ENCODE assay signal across 16 cellular contexts in the genomic region with DNA sequence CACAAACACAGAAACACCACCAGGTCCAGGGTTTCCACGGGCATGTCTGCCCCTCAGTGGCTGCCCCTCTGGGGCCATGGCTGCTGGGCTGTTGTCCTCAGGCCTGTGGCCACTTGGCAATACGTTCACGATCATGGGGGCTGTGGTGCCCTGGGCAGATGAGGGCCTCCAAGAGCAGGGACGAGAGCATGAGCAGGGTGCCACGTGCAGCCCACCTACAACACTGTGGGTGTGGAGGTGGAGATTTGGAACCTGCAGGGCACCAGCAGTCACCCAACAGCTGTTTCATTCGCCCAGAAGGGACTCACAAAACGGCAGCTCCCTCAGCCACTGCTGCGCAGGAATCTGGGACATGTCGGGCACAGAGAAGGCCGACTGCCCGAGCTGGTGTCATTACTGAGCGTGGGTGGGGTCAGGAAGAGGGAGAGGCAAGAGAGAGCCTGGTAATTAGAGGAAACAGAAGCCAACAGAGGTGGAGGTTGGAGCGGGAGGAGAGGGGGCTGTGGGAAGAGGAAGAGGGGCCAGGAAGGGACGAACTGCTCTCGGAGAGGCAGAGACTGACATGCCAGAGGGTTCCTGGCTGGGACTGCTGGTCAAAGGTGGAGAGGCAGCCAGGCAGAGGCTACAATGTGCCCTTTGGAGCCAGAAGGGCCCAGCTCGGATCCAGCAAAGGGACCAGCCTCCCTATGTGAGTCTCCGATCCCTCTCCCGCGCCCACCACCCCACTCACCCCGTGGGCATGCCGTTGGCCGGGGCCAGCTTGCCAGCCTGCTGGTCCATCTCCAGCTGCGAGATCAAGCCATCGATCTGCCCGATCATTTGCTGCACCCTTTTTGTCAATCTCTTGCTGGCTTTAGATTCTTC. TPM values are rescaled to one million over a fixed set of nuclear protein-coding genes. Genes with fewer than 3 reads are reported as not detected.
A peak's percentile ranks its signal among the peaks of the same experiment; 100 is the strongest.
DNase-seq lines count a peak whose midpoint lies in the region; ATAC-seq and TF ChIP-seq lines count a peak whose summit lies in the region.
"Had no signal": no experiment of that assay in that cellular context is flagged by ENCODE, and none has a peak within 500 bp of the region (broad histone marks: within the 10 kb centered on the region; RNA-seq: fewer than 3 reads in every experiment).

No MANE protein-coding gene starts in this region.

- no peaks in the 10 kb centered on the region for H3K4me1 ChIP-seq in right cardiac atrium (ENCODE audit: control insufficient read depth, insufficient read depth, low read length)
- H3K4me1 ChIP-seq in right lobe of liver: peaks cover 0 to 16% (median 0%) of the 10 kb centered on the region in 4 donors
- H3K4me1 ChIP-seq: Caco-2, HAP-1 had no signal

- H3K27me3 ChIP-seq in right cardiac atrium (ENCODE audit: control insufficient read depth, insufficient read depth) (no peaks in the 10 kb centered on the region), right lobe of liver (no peaks in the 10 kb centered on the region)
- H3K27me3 ChIP-seq: BLaER1 had no signal

- peaks cover 0 to 47% (median 23%) of the 10 kb centered on the region in 4 donors for H3K36me3 ChIP-seq in right lobe of liver

- TF ChIP-seq CTCF in right lobe of liver (IDR thresholded peaks at IDR 0.05): no peak

- peak in 2 of 3 donors; percentile 30 to 41 for DNase-seq in right cardiac atrium
- DNase-seq in left ventricle myocardium superior: no peak
- no peak for DNase-seq in left colon
- peak in 2 of 3 donors; percentile 46 to 82 for DNase-seq in right lobe of liver
- DNase-seq in head of caudate nucleus: no peak
- DNase-seq: 8988T; AML-193; Caco-2; CD8-positive, alpha-beta memory T cell; GF-D8; GOT3; HFFc6 had no signal

- ATAC-seq in right cardiac atrium (no peak), left ventricle myocardium superior (no peak), left colon (peak; percentile 83), right lobe of liver (peak; percentile 76 to 93 (median 89)), esophagus mucosa (no peak), HG03565 (IDR thresholded peaks at IDR 0.05; ENCODE audit: unreplicated experiment) (no peak)

- TF ChIP-seq POLR2A in right lobe of liver (IDR thresholded peaks at IDR 0.05): no peak

- H3K4me3 ChIP-seq in right cardiac atrium (ENCODE audit: low read length) (no peak overlapping the region), right lobe of liver (no peak overlapping the region)
- H3K4me3 ChIP-seq: BLaER1, HAP-1 had no signal

- 87% methylated on average over 25 of the region's 25 CpGs for WGBS in right cardiac atrium
- 44% methylated on average over 10 of the region's 25 CpGs for WGBS in right lobe of liver (ENCODE audit: insufficient coverage, low coverage, low lambda C conversion rate, missing lambda C conversion rate)

- intact Hi-C loops in right cardiac atrium (cut with DNase I) (loop anchor here in 2 of 4 donors (10.0 kb wide), 2 partner anchors 79 to 89 kb away; no protein-coding TSS in a partner anchor), left ventricle myocardium superior (cut with micrococcal nuclease) (loop anchor here (10.0 kb wide), 1 partner anchor 71 kb away; no protein-coding TSS in a partner anchor), left colon (cut with DNase I, micrococcal nuclease) (no loop called here), right lobe of liver (cut with DNase I) (no loop called here), head of caudate nucleus (cut with DNase I) (no loop called here)

- H3K27ac ChIP-seq in right cardiac atrium (ENCODE audit: low read length) (no peak overlapping the region), right lobe of liver (peak overlapping the region in 1 of 3 donors; percentile 15)
- H3K27ac ChIP-seq: BLaER1 had no signal

- H3K9me3 ChIP-seq in right cardiac atrium (ENCODE audit: control insufficient read depth, low read length): no peaks in the 10 kb centered on the region
- no peaks in the 10 kb centered on the region for H3K9me3 ChIP-seq in right lobe of liver
- H3K9me3 ChIP-seq: BLaER1, Caco-2, HAP-1 had no signal

RNA-seq across cellular contexts. Expression of a gene that starts 23.1 kb away (rescaled TPM):
- total RNA-seq in right cardiac atrium (10 to 100 TPM in 1 of 4 donors, 1 to 10 TPM in 3; 6.4 to 17.5 (median 8.8) TPM), left ventricle myocardium superior (1.7 TPM), left colon (10 to 100 TPM; 46.5 to 57.4 TPM), right lobe of liver (10 to 100 TPM; 14.3 to 30.0 (median 25.7) TPM), esophagus mucosa (150 TPM)
- 4.5 TPM for polyA plus RNA-seq in right cardiac atrium
- polyA plus RNA-seq: CD8-positive, alpha-beta memory T cell had no signal

RNA-seq across cellular contexts. Expression of a gene that starts 39.7 kb away (rescaled TPM):
- 10 to 100 TPM; 36.2 to 41.7 (median 38.4) TPM for total RNA-seq in right cardiac atrium
- 19.3 TPM for polyA plus RNA-seq in right cardiac atrium
- total RNA-seq in left ventricle myocardium superior: 46.2 TPM
- 100 to 1,000 TPM; 112 to 160 TPM for total RNA-seq in left colon
- total RNA-seq in right lobe of liver: 10 to 100 TPM; 18.1 to 31.0 (median 25.6) TPM
- 55.0 TPM for total RNA-seq in esophagus mucosa

RNA-seq across cellular contexts. Expression of a gene that starts 55.0 kb away (rescaled TPM):
- total RNA-seq in right cardiac atrium (10 to 100 TPM; 44.4 to 52.0 (median 46.6) TPM), left ventricle myocardium superior (45.3 TPM), left colon (100 to 1,000 TPM in 1 of 2 donors, 10 to 100 TPM in 1; 64.5 to 115 TPM), right lobe of liver (10 to 100 TPM; 11.4 to 19.4 (median 14.0) TPM), esophagus mucosa (42.7 TPM)
- 10.8 TPM for polyA plus RNA-seq in right cardiac atrium

Comparison
In these comparisons a context has a peak if more than half of its experiments do, and no peak if none do; other contexts are left out.
1. DNase-seq: peak in right cardiac atrium (2 of 3) and right lobe of liver (2 of 3); none in left ventricle myocardium superior (single experiment), left colon (0 of 2) and head of caudate nucleus (0 of 42).
2. ATAC-seq: peak in left colon (single experiment) and right lobe of liver (4 of 4); none in right cardiac atrium (0 of 2), left ventricle myocardium superior (single experiment), esophagus mucosa (single experiment) and HG03565 (single experiment).